In genomic region chr12:2291182-2291832, GRCh38 we compare ENCODE assay signal across 8 cellular contexts.
DNase-seq lines count a peak whose midpoint lies in the region; ATAC-seq and TF ChIP-seq lines count a peak whose summit lies in the region.

No MANE protein-coding gene starts in this region.

- H3K27ac ChIP-seq in brain microvascular endothelial cell: no peak overlapping the region

- in situ Hi-C loops in brain microvascular endothelial cell (cut with HindIII; ENCODE audit: low pct_ligation_motif_present, low sequenced_read_pairs): no loop called here

- ATAC-seq in GM18873 (IDR thresholded peaks at IDR 0.05; ENCODE audit: low FRiP score, unreplicated experiment) (no peak), GM19035 (IDR thresholded peaks at IDR 0.05; ENCODE audit: unreplicated experiment) (no peak), GM21576 (IDR thresholded peaks at IDR 0.05; ENCODE audit: unreplicated experiment) (no peak)

- H3K4me3 ChIP-seq in brain microvascular endothelial cell (ENCODE audit: low read depth, low read length): no peak overlapping the region

- TF ChIP-seq CTCF in brain microvascular endothelial cell (IDR thresholded peaks at IDR 0.05; ENCODE audit: low read depth, low read length, missing control alignments): peak; percentile 87

- H3K27me3 ChIP-seq in brain microvascular endothelial cell (replicated peaks): no peaks in the 10 kb centered on the region

- peak; percentile 22 for DNase-seq in COLO668 (lab: John Stamatoyannopoulos, UW; ENCODE audit: unreplicated experiment)
- DNase-seq in GM19240 (ENCODE audit: insufficient read length, low spot score): peak; percentile 76
- DNase-seq in NOMO-1 treated with dmso at 0.1 percent for 144 hours (lab: John Stamatoyannopoulos, UW; ENCODE audit: unreplicated experiment): peak; percentile 62
- peak; percentile 23 for DNase-seq in brain microvascular endothelial cell
- peak; percentile 59 to 61 for DNase-seq in lung microvascular endothelial cell (ENCODE audit: low read depth in 2 of 2)

- no peaks in the 10 kb centered on the region for H3K36me3 ChIP-seq in brain microvascular endothelial cell (replicated peaks)

Comparison
In these comparisons a context has a peak if more than half of its experiments do, and no peak if none do; other contexts are left out.
1. DNase-seq: peak in every context shown above with its lines; median percentile 76 in GM19240; 62 in NOMO-1 treated with dmso at 0.1 percent for 144 hours; 60 in lung microvascular endothelial cell; 23 in brain microvascular endothelial cell; 22 in COLO668.